1 cellular context compared by ENCODE assay signal in the genomic region with DNA sequence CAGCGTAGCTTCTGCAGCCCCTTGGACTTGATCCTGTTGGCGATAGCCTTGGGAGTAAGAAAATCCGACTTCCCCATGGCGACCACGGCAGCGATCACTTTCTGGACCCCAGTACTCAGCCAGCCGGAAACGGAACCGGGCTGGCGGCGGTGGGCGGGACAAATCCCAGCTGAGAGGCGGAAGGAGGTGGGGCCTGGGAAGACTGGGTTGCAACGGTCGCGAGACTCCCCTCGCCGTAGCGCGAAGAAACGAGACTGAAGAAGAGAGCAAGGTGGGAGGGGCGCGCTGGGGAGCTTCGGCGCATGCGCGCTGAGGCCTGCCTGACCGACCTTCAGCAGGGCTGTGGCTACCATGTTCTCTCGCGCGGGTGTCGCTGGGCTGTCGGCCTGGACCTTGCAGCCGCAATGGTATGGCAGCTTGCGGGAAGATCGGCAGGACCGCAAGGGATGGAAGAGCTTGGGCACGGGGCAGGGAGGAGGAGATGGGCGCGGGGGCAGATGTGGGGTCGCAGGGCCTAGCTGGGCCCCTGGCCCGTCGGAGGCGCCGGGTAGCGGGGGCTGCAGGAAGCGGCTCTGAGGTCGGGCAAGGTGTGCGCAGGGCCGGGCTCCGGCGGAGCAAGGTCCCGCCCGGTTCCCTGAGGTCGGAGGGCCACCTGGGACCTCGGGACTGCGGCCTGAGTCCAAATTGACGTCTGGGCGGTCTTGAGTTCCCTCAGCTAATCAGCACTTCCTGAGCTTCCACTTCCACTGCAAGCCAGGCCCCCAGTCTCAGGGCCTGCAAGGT.
TF ChIP-seq lines count a peak whose summit lies in the region.

A gene (plus strand): TSS at position 321 of the 783 bp plus-strand sequence. CDS start 31 bp downstream, at position 352.
A gene with protein sequence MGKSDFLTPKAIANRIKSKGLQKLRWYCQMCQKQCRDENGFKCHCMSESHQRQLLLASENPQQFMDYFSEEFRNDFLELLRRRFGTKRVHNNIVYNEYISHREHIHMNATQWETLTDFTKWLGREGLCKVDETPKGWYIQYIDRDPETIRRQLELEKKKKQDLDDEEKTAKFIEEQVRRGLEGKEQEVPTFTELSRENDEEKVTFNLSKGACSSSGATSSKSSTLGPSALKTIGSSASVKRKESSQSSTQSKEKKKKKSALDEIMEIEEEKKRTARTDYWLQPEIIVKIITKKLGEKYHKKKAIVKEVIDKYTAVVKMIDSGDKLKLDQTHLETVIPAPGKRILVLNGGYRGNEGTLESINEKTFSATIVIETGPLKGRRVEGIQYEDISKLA (minus strand): TSS at position 137 of the 783 bp plus-strand sequence. CDS start 60 bp downstream, at position 77.

TF ChIP-seq in SK-N-SH, 30 proteins besides CTCF, POLR2A, EP300 and RAD21:
- TF ChIP-seq FOXM1 (IDR thresholded peaks at IDR 0.05; ENCODE audit: low read depth) (no peak), SIN3A (IDR thresholded peaks at IDR 0.05; ENCODE audit: borderline replicate concordance, low read depth, low read length) (0 out of 2 replicates have a peak, but pooled peaks have one; percentile 46), YY1 (IDR thresholded peaks at IDR 0.05; ENCODE audit: low read depth) (peak; percentile 77), NFIC (IDR thresholded peaks at IDR 0.05; ENCODE audit: borderline replicate concordance) (no peak), SMC3 (IDR thresholded peaks at IDR 0.05; ENCODE audit: low read depth, low read length) (no peak), TCF12 (IDR thresholded peaks at IDR 0.05) (no peak), FOXJ3 (CRISPR knock-in tag; IDR thresholded peaks at IDR 0.05) (no peak), GATA2 (CRISPR knock-in tag; IDR thresholded peaks at IDR 0.05) (no peak), RXRA (IDR thresholded peaks at IDR 0.05; ENCODE audit: borderline replicate concordance, low read depth) (no peak), TAF1 (IDR thresholded peaks at IDR 0.05; ENCODE audit: borderline replicate concordance, low read depth, low read length) (peak; percentile 44; the same call in 1 of the 2 replicates), POLR2AphosphoS5 (IDR thresholded peaks at IDR 0.05; ENCODE audit: low read depth, low read length) (peak; percentile 94), JUND (IDR thresholded peaks at IDR 0.05) (no peak), TEAD4 (IDR thresholded peaks at IDR 0.05; ENCODE audit: borderline replicate concordance, insufficient read depth) (no peak), RFX5 (IDR thresholded peaks at IDR 0.05; ENCODE audit: low read length) (no peak), FOSL2 (IDR thresholded peaks at IDR 0.05; ENCODE audit: borderline replicate concordance, low read depth) (no peak), CHD2 (IDR thresholded peaks at IDR 0.05; ENCODE audit: low read length, partially characterized antibody) (peak; percentile 100), RCOR1 (IDR thresholded peaks at IDR 0.05; ENCODE audit: low read length) (no peak), EZH2phosphoT487 (IDR thresholded peaks at IDR 0.05; ENCODE audit: borderline replicate concordance, low read depth) (no peak), GABPA (IDR thresholded peaks at IDR 0.05; ENCODE audit: low read depth) (peak; percentile 88), MXI1 (IDR thresholded peaks at IDR 0.05; ENCODE audit: low read depth, low read length) (0 out of 2 replicates have a peak, but pooled peaks have one; percentile 45), MEF2A (IDR thresholded peaks at IDR 0.05; ENCODE audit: borderline replicate concordance, low read depth) (no peak), ELF1 (IDR thresholded peaks at IDR 0.05) (peak; percentile 64), NRF1 (IDR thresholded peaks at IDR 0.05; ENCODE audit: low read depth, low read length) (peak; percentile 74)
- TF ChIP-seq, protein P1, sequence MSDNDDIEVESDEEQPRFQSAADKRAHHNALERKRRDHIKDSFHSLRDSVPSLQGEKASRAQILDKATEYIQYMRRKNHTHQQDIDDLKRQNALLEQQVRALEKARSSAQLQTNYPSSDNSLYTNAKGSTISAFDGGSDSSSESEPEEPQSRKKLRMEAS (IDR thresholded peaks at IDR 0.05; ENCODE audit: low read depth), result 0 out of 2 replicates have a peak, but pooled peaks have one; percentile 2
- TF ChIP-seq, protein P2, sequence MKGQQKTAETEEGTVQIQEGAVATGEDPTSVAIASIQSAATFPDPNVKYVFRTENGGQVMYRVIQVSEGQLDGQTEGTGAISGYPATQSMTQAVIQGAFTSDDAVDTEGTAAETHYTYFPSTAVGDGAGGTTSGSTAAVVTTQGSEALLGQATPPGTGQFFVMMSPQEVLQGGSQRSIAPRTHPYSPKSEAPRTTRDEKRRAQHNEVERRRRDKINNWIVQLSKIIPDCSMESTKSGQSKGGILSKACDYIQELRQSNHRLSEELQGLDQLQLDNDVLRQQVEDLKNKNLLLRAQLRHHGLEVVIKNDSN (IDR thresholded peaks at IDR 0.05; ENCODE audit: borderline replicate concordance, low read depth), result no peak
- TF ChIP-seq, protein P3, sequence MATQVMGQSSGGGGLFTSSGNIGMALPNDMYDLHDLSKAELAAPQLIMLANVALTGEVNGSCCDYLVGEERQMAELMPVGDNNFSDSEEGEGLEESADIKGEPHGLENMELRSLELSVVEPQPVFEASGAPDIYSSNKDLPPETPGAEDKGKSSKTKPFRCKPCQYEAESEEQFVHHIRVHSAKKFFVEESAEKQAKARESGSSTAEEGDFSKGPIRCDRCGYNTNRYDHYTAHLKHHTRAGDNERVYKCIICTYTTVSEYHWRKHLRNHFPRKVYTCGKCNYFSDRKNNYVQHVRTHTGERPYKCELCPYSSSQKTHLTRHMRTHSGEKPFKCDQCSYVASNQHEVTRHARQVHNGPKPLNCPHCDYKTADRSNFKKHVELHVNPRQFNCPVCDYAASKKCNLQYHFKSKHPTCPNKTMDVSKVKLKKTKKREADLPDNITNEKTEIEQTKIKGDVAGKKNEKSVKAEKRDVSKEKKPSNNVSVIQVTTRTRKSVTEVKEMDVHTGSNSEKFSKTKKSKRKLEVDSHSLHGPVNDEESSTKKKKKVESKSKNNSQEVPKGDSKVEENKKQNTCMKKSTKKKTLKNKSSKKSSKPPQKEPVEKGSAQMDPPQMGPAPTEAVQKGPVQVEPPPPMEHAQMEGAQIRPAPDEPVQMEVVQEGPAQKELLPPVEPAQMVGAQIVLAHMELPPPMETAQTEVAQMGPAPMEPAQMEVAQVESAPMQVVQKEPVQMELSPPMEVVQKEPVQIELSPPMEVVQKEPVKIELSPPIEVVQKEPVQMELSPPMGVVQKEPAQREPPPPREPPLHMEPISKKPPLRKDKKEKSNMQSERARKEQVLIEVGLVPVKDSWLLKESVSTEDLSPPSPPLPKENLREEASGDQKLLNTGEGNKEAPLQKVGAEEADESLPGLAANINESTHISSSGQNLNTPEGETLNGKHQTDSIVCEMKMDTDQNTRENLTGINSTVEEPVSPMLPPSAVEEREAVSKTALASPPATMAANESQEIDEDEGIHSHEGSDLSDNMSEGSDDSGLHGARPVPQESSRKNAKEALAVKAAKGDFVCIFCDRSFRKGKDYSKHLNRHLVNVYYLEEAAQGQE (IDR thresholded peaks at IDR 0.05; ENCODE audit: low read depth, low read length), result no peak
- TF ChIP-seq, protein P4, sequence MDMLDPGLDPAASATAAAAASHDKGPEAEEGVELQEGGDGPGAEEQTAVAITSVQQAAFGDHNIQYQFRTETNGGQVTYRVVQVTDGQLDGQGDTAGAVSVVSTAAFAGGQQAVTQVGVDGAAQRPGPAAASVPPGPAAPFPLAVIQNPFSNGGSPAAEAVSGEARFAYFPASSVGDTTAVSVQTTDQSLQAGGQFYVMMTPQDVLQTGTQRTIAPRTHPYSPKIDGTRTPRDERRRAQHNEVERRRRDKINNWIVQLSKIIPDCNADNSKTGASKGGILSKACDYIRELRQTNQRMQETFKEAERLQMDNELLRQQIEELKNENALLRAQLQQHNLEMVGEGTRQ (IDR thresholded peaks at IDR 0.05; ENCODE audit: borderline replicate concordance, low read depth, low read length), result no peak
- TF ChIP-seq, protein P5, sequence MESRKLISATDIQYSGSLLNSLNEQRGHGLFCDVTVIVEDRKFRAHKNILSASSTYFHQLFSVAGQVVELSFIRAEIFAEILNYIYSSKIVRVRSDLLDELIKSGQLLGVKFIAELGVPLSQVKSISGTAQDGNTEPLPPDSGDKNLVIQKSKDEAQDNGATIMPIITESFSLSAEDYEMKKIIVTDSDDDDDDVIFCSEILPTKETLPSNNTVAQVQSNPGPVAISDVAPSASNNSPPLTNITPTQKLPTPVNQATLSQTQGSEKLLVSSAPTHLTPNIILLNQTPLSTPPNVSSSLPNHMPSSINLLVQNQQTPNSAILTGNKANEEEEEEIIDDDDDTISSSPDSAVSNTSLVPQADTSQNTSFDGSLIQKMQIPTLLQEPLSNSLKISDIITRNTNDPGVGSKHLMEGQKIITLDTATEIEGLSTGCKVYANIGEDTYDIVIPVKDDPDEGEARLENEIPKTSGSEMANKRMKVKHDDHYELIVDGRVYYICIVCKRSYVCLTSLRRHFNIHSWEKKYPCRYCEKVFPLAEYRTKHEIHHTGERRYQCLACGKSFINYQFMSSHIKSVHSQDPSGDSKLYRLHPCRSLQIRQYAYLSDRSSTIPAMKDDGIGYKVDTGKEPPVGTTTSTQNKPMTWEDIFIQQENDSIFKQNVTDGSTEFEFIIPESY (IDR thresholded peaks at IDR 0.05; ENCODE audit: borderline replicate concordance, low read depth), result peak; percentile 97
- TF ChIP-seq, protein P6, sequence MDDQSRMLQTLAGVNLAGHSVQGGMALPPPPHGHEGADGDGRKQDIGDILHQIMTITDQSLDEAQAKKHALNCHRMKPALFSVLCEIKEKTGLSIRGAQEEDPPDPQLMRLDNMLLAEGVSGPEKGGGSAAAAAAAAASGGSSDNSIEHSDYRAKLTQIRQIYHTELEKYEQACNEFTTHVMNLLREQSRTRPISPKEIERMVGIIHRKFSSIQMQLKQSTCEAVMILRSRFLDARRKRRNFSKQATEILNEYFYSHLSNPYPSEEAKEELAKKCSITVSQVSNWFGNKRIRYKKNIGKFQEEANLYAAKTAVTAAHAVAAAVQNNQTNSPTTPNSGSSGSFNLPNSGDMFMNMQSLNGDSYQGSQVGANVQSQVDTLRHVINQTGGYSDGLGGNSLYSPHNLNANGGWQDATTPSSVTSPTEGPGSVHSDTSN (IDR thresholded peaks at IDR 0.05), result no peak
- TF ChIP-seq, protein P7, sequence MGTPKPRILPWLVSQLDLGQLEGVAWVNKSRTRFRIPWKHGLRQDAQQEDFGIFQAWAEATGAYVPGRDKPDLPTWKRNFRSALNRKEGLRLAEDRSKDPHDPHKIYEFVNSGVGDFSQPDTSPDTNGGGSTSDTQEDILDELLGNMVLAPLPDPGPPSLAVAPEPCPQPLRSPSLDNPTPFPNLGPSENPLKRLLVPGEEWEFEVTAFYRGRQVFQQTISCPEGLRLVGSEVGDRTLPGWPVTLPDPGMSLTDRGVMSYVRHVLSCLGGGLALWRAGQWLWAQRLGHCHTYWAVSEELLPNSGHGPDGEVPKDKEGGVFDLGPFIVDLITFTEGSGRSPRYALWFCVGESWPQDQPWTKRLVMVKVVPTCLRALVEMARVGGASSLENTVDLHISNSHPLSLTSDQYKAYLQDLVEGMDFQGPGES (IDR thresholded peaks at IDR 0.05; ENCODE audit: low read depth, low read length), result no peak
